In genomic region chr2:21779786-21780185, GRCh38 we compare ENCODE assay signal across 21 cellular contexts.
A peak's percentile ranks its signal among the peaks of the same experiment; 100 is the strongest.
DNase-seq lines count a peak whose midpoint lies in the region; ATAC-seq, FAIRE-seq and TF ChIP-seq lines count a peak whose summit lies in the region.
"Had no signal": no experiment of that assay in that cellular context is flagged by ENCODE, and none has a peak within 500 bp of the region (broad histone marks: within the 10 kb centered on the region; RNA-seq: fewer than 3 reads in every experiment).

No MANE protein-coding gene starts in this region.

- H3K4me1 Mint-ChIP-seq in activated naive CD8-positive, alpha-beta T cell treated with anti-CD3 and anti-CD28 coated beads for 36 hours: no peaks in the 10 kb centered on the region
- H3K4me1 Mint-ChIP-seq: B cell; CD4-positive, CD25-positive, alpha-beta regulatory T cell had no signal

- peak overlapping the region; percentile 42; the same call in 1 of the 2 replicates for H3K18ac ChIP-seq in IMR-90 (ENCODE audit: low read depth, low read length)

- H4K8ac ChIP-seq in IMR-90 (ENCODE audit: low read depth in 2 of 2, low read length in 2 of 2): no peak overlapping the region; a peak in 1 of 4 replicates

- no peak overlapping the region for H2BK5ac ChIP-seq in IMR-90 (ENCODE audit: low read depth, low read length, poor library complexity, severe bottlenecking)

- H3K9me3 ChIP-seq in IMR-90 (ENCODE audit: control insufficient read depth, insufficient read depth, low read length) (no peaks in the 10 kb centered on the region), small intestine (ENCODE audit: control insufficient read depth, low read depth) (no peaks in the 10 kb centered on the region), gastroesophageal sphincter (no peaks in the 10 kb centered on the region)
- H3K9me3 ChIP-seq: BLaER1, Caco-2 had no signal

- H3K9ac ChIP-seq in IMR-90 (ENCODE audit: low read depth, low read length): no peak overlapping the region
- H3K9ac ChIP-seq: BLaER1 had no signal

- H3K9me1 ChIP-seq in IMR-90 (ENCODE audit: insufficient read depth, low read length): 0 out of 2 replicates have a peak, but pooled peaks cover 4% of the 10 kb centered on the region

- no peak overlapping the region for H3K27ac Mint-ChIP-seq in activated naive CD8-positive, alpha-beta T cell treated with anti-CD3 and anti-CD28 coated beads for 36 hours
- H3K27ac Mint-ChIP-seq: B cell; CD4-positive, CD25-positive, alpha-beta regulatory T cell; CD8-positive, alpha-beta T cell; GM23338; HFFc6 had no signal

- no peak for FAIRE-seq in small intestine (lab: Jason Lieb, UNC)
- FAIRE-seq: A204.1, GM12891 had no signal

- POLR2A ChIA-PET in IMR-90 (lab: Charles Lee; ENCODE audit: unreplicated experiment): no interaction called here

- H3K9me3 Mint-ChIP-seq in activated naive CD8-positive, alpha-beta T cell treated with anti-CD3 and anti-CD28 coated beads for 36 hours: no peaks in the 10 kb centered on the region
- H3K9me3 Mint-ChIP-seq: GM23338, H9 had no signal

- H3K79me1 ChIP-seq in IMR-90 (ENCODE audit: low read depth in 1 of 2, low read length in 2 of 2): no peaks in the 10 kb centered on the region

- no peak overlapping the region for H2BK120ac ChIP-seq in IMR-90 (ENCODE audit: low read depth, low read length)

- no peak overlapping the region for H2AK5ac ChIP-seq in IMR-90 (ENCODE audit: low read depth, low read length)

- dilution Hi-C loops in IMR-90 (cut with HindIII; ENCODE audit: low sequenced_read_pairs, unreplicated experiment): no loop called here

- H3K36me3 Mint-ChIP-seq in activated naive CD8-positive, alpha-beta T cell treated with anti-CD3 and anti-CD28 coated beads for 36 hours: no peaks in the 10 kb centered on the region
- H3K36me3 Mint-ChIP-seq: CD4-positive, CD25-positive, alpha-beta regulatory T cell; CD8-positive, alpha-beta T cell had no signal

- H3K4me3 ChIP-seq in IMR-90 (ENCODE audit: insufficient read depth, low read depth, low read length) (no peak overlapping the region), choroid plexus epithelial cell (ENCODE audit: low read depth, low read length) (no peak overlapping the region), small intestine (ENCODE audit: low read depth in 1 of 2, low read length in 2 of 2) (no peak overlapping the region), gastroesophageal sphincter (no peak overlapping the region)
- H3K4me3 ChIP-seq: BLaER1, GM23338 had no signal

- H3K4me3 Mint-ChIP-seq in activated naive CD8-positive, alpha-beta T cell treated with anti-CD3 and anti-CD28 coated beads for 36 hours: no peak overlapping the region
- H3K4me3 Mint-ChIP-seq: B cell; CD4-positive, CD25-positive, alpha-beta regulatory T cell; CD8-positive, alpha-beta T cell; GM23338; H9; HFFc6 had no signal

- H3K56ac ChIP-seq in IMR-90 (ENCODE audit: extremely low read depth, insufficient read depth, low read length): no peak overlapping the region

- H3K27ac ChIP-seq in IMR-90 (ENCODE audit: insufficient read depth, low read length): no peak overlapping the region
- no peak overlapping the region for H3K27ac ChIP-seq in small intestine (ENCODE audit: low read depth in 1 of 2, low read length in 1 of 2)
- H3K27ac ChIP-seq in gastroesophageal sphincter: no peak overlapping the region
- H3K27ac ChIP-seq: 22Rv1, BLaER1, C4-2B had no signal

- in situ Hi-C loops in IMR-90 (cut with MboI; ENCODE audit: low sequenced_read_pairs): no loop called here

- CTCF ChIA-PET in IMR-90 (lab: Yijun Ruan, JAX): no interaction called here

- H3K23ac ChIP-seq in IMR-90 (ENCODE audit: low read depth, low read length): no peak overlapping the region

- H3K4me2 ChIP-seq in IMR-90 (ENCODE audit: low read depth, low read length): no peak overlapping the region
- H3K4me2 ChIP-seq: BLaER1, GM23338 had no signal

- BruUV-seq in IMR-90 (replicated peaks; lab: Mats Ljungman, UMichigan): no TSS peak

- intact Hi-C loops in IMR-90 (cut with micrococcal nuclease): no loop called here

- H2AK9ac ChIP-seq in IMR-90 (replicated peaks; ENCODE audit: low read depth, low read length, poor library complexity): no peak overlapping the region

- TF ChIP-seq CTCF in IMR-90 (conservative IDR thresholded peaks at IDR 0.05; ENCODE audit: low read depth, low read length) (no peak), choroid plexus epithelial cell (conservative IDR thresholded peaks at IDR 0.05; ENCODE audit: low read depth, low read length) (no peak), gastroesophageal sphincter (IDR thresholded peaks at IDR 0.05) (no peak)

- H3K36me3 ChIP-seq in IMR-90 (ENCODE audit: control insufficient read depth, insufficient read depth, low read length): no peaks in the 10 kb centered on the region
- no peaks in the 10 kb centered on the region for H3K36me3 ChIP-seq in small intestine (ENCODE audit: control insufficient read depth in 2 of 2, insufficient read depth in 2 of 2, low read length in 2 of 2)
- no peaks in the 10 kb centered on the region for H3K36me3 ChIP-seq in gastroesophageal sphincter
- H3K36me3 ChIP-seq: BLaER1 had no signal

- TF ChIP-seq POLR2A in IMR-90 (IDR thresholded peaks at IDR 0.05; ENCODE audit: low read depth, low read length) (no peak), gastroesophageal sphincter (IDR thresholded peaks at IDR 0.05) (no peak)

- peak; percentile 42; the same call in 1 of the 2 replicates for ATAC-seq in IMR-90 (ENCODE audit: low read depth)
- no peak for ATAC-seq in gastroesophageal sphincter
- ATAC-seq: CD8-positive, alpha-beta T cell; GM23338 had no signal

- peak; percentile 27 for DNase-seq in EH (ENCODE audit: low read depth)
- DNase-seq in IMR-90: peak; percentile 60
- DNase-seq in choroid plexus epithelial cell (ENCODE audit: low read depth): peak; percentile 23
- DNase-seq in small intestine: no peak
- no peak for DNase-seq in activated naive CD8-positive, alpha-beta T cell treated with anti-CD3 and anti-CD28 coated beads for 36 hours
- DNase-seq: Caco-2; CD4-positive, CD25-positive, alpha-beta regulatory T cell; CD8-positive, alpha-beta T cell; DMS153; DND-41; GF-D8; H9; HFFc6 had no signal

- no peaks in the 10 kb centered on the region for H4K20me1 ChIP-seq in IMR-90 (ENCODE audit: insufficient read depth, low read length)
- H4K20me1 ChIP-seq: BLaER1 had no signal

- no peak overlapping the region for H4K5ac ChIP-seq in IMR-90 (ENCODE audit: low read depth, low read length)

- no peak for TF ChIP-seq RAD21 in IMR-90 (IDR thresholded peaks at IDR 0.05; ENCODE audit: low read length)

- no peak overlapping the region for H2BK15ac ChIP-seq in IMR-90 (ENCODE audit: low read depth, low read length)

- no peak overlapping the region for H2AFZ ChIP-seq in IMR-90 (replicated peaks; ENCODE audit: low read length, poor library complexity)
- H2AFZ ChIP-seq: GM23338 had no signal

- no peak overlapping the region for H2BK20ac ChIP-seq in IMR-90 (ENCODE audit: low read depth, low read length)

- H3K27me3 ChIP-seq in IMR-90 (ENCODE audit: control insufficient read depth, insufficient read depth, low read length) (no peaks in the 10 kb centered on the region), small intestine (ENCODE audit: control insufficient read depth in 2 of 2, insufficient read depth in 2 of 2, low read length in 2 of 2) (no peaks in the 10 kb centered on the region), gastroesophageal sphincter (no peaks in the 10 kb centered on the region)
- H3K27me3 ChIP-seq: BLaER1 had no signal

- peaks cover 4% of the 10 kb centered on the region for H3K4me1 ChIP-seq in IMR-90 (ENCODE audit: control insufficient read depth, insufficient read depth, low read length)
- no peaks in the 10 kb centered on the region for H3K4me1 ChIP-seq in small intestine (ENCODE audit: control insufficient read depth in 2 of 2, insufficient read depth in 1 of 2, low read depth in 1 of 2, low read length in 1 of 2)
- H3K4me1 ChIP-seq in gastroesophageal sphincter: no peaks in the 10 kb centered on the region
- H3K4me1 ChIP-seq: Caco-2 had no signal

- no CpG with 5 or more reads among the region's 1 CpG for WGBS in IMR-90 (ENCODE audit: extremely low coverage in 2 of 2, insufficient read length in 1 of 2), 2 experiments
- 92 to 100% (median 95%) methylated on average over 1 of the region's 1 CpG for WGBS in small intestine, 3 donors
- 88 to 100% methylated on average over 1 of the region's 1 CpG for WGBS in gastroesophageal sphincter (ENCODE audit: low coverage in 1 of 2), 2 donors

- no peaks in the 10 kb centered on the region for H3K27me3 Mint-ChIP-seq in activated naive CD8-positive, alpha-beta T cell treated with anti-CD3 and anti-CD28 coated beads for 36 hours
- H3K27me3 Mint-ChIP-seq: B cell; CD4-positive, CD25-positive, alpha-beta regulatory T cell had no signal

- no peak for TF ChIP-seq EP300 in gastroesophageal sphincter (IDR thresholded peaks at IDR 0.05)

- H3K14ac ChIP-seq in IMR-90 (replicated peaks; ENCODE audit: low read depth, low read length): no peak overlapping the region

- 0 out of 2 replicates have a peak overlapping the region, but pooled peaks have one; percentile 35 for H3K4ac ChIP-seq in IMR-90 (ENCODE audit: low read depth, low read length)

- no peak overlapping the region for H4K91ac ChIP-seq in IMR-90 (ENCODE audit: insufficient read depth, low read depth, low read length)

TF ChIP-seq in IMR-90, 13 proteins besides CTCF, POLR2A, EP300 and RAD21 (continues in another document):
- TF ChIP-seq SMC3 (IDR thresholded peaks at IDR 0.05; ENCODE audit: low read depth, low read length) (no peak), ELK1 (IDR thresholded peaks at IDR 0.05; ENCODE audit: borderline replicate concordance, low read depth, low read length) (no peak), CEBPB (IDR thresholded peaks at IDR 0.05; ENCODE audit: low read depth, low read length) (no peak), CHD1 (IDR thresholded peaks at IDR 0.05; ENCODE audit: low read depth, low read length) (no peak), NFE2L2 (IDR thresholded peaks at IDR 0.05; ENCODE audit: low read depth, low read length) (no peak), USF2 (IDR thresholded peaks at IDR 0.05; ENCODE audit: low read depth, low read length) (no peak), MAZ (IDR thresholded peaks at IDR 0.05; ENCODE audit: borderline replicate concordance, low read depth, low read length) (no peak)

Comparison
In these comparisons a context has a peak if more than half of its experiments do, and no peak if none do; other contexts are left out.
1. DNase-seq: peak in EH (single experiment), IMR-90 (single experiment) and choroid plexus epithelial cell (single experiment); none in small intestine (single experiment) and activated naive CD8-positive, alpha-beta T cell treated with anti-CD3 and anti-CD28 coated beads for 36 hours (single experiment).